18 cellular contexts compared by ENCODE assay signal in genomic region chr19:40684280-40684679, GRCh38.
"Had no signal": no experiment of that assay in that cellular context is flagged by ENCODE, and none has a peak within 500 bp of the region (broad histone marks: within the 10 kb centered on the region; RNA-seq: fewer than 3 reads in every experiment).

No MANE protein-coding gene starts in this region.

- H3K27ac ChIP-seq: heart left ventricle, psoas muscle, right lobe of liver, thoracic aorta, transverse colon had no signal

- DNase-seq: effector CD8-positive, alpha-beta T cell; hippocampal formation; mammary epithelial cell; psoas muscle; retina; right lobe of liver; stimulated activated CD4-positive, alpha-beta T cell treated with anti-CD3 and anti-CD28 coated beads, Interleukin-15, amount 100 ng/mL, for 24 hours; stimulated activated CD4-positive, alpha-beta T cell treated with anti-CD3 and anti-CD28 coated beads, Interleukin-1b, Interleukin-23, amount 100 ng/mL, for 48 hours; stimulated activated CD4-positive, alpha-beta T cell treated with anti-CD3 and anti-CD28 coated beads, Interleukin-4, amount 100 ng/mL, for 24 hours; stomach; substantia nigra; transverse colon had no signal

- H3K4me3 Mint-ChIP-seq: mesothelial cell of epicardium; natural killer cell treated with Interleukin-12 subunit alpha and Interleukin-12 subunit beta and Interleukin-15 and Interleukin-18, amount 100 ng/mL, for 72 hours; stimulated activated memory B cell treated with anti-CD40 and anti-IgM and Interleukin-4, amounts not matched to agents 10 μg/mL and 1 μg/mL and 100 μg/mL, for 72 hours had no signal

- H3K9me3 Mint-ChIP-seq: mesothelial cell of epicardium; natural killer cell treated with Interleukin-12 subunit alpha and Interleukin-12 subunit beta and Interleukin-15 and Interleukin-18, amount 100 ng/mL, for 72 hours; stimulated activated memory B cell treated with anti-CD40 and anti-IgM and Interleukin-4, amounts not matched to agents 10 μg/mL and 1 μg/mL and 100 μg/mL, for 72 hours had no signal

- H3K4me1 Mint-ChIP-seq: mesothelial cell of epicardium; stimulated activated memory B cell treated with anti-CD40 and anti-IgM and Interleukin-4, amounts not matched to agents 10 μg/mL and 1 μg/mL and 100 μg/mL, for 72 hours had no signal

- H3K4me1 ChIP-seq: psoas muscle, right lobe of liver had no signal

- H3K27ac Mint-ChIP-seq: mesothelial cell of epicardium; natural killer cell treated with Interleukin-12 subunit alpha and Interleukin-12 subunit beta and Interleukin-15 and Interleukin-18, amount 100 ng/mL, for 72 hours; stimulated activated memory B cell treated with anti-CD40 and anti-IgM and Interleukin-4, amounts not matched to agents 10 μg/mL and 1 μg/mL and 100 μg/mL, for 72 hours had no signal

- H3K27me3 ChIP-seq: heart left ventricle, right lobe of liver, stomach, transverse colon had no signal

- H3K4me3 ChIP-seq: coronary artery, heart left ventricle, psoas muscle, right lobe of liver, stomach, thoracic aorta, transverse colon had no signal

- ATAC-seq: heart left ventricle; natural killer cell treated with Interleukin-12 subunit alpha and Interleukin-12 subunit beta and Interleukin-15 and Interleukin-18, amount 100 ng/mL, for 72 hours; psoas muscle; right lobe of liver; stimulated activated memory B cell treated with anti-CD40 and anti-IgM and Interleukin-4, amounts not matched to agents 10 μg/mL and 1 μg/mL and 100 μg/mL, for 72 hours had no signal

- H3K9me3 ChIP-seq: heart left ventricle, psoas muscle, right lobe of liver, stomach, thoracic aorta, transverse colon had no signal

- H3K27me3 Mint-ChIP-seq: natural killer cell treated with Interleukin-12 subunit alpha and Interleukin-12 subunit beta and Interleukin-15 and Interleukin-18, amount 100 ng/mL, for 72 hours; stimulated activated memory B cell treated with anti-CD40 and anti-IgM and Interleukin-4, amounts not matched to agents 10 μg/mL and 1 μg/mL and 100 μg/mL, for 72 hours had no signal
